ENCODE assay signal across 15 cellular contexts in genomic region chr4:113080624-113081023, GRCh38. TPM values are rescaled to one million over a fixed set of nuclear protein-coding genes. Genes with fewer than 3 reads are reported as not detected.
"Had no signal": no experiment of that assay in that cellular context is flagged by ENCODE, and none has a peak within 500 bp of the region (broad histone marks: within the 10 kb centered on the region; RNA-seq: fewer than 3 reads in every experiment).

No MANE protein-coding gene starts in this region.

- H3K4me3 ChIP-seq: coronary artery, right atrium auricular region, stomach, suprapubic skin, thyroid gland had no signal

- H3K36me3 ChIP-seq: neutrophil, right atrium auricular region, stomach, suprapubic skin, thyroid gland had no signal

- H3K4me3 Mint-ChIP-seq: naive thymus-derived CD4-positive, alpha-beta T cell; nephron progenitor cell; type B pancreatic cell had no signal

- H3K27ac ChIP-seq: coronary artery, neutrophil, right atrium auricular region, stomach, suprapubic skin, thyroid gland had no signal

- H3K4me1 Mint-ChIP-seq: naive thymus-derived CD4-positive, alpha-beta T cell; nephron progenitor cell had no signal

- H3K9me3 Mint-ChIP-seq: naive thymus-derived CD4-positive, alpha-beta T cell; nephron progenitor cell; type B pancreatic cell had no signal

- H3K4me1 ChIP-seq: right atrium auricular region, stomach, suprapubic skin, thyroid gland had no signal

- H3K27ac Mint-ChIP-seq: naive thymus-derived CD4-positive, alpha-beta T cell; nephron progenitor cell; type B pancreatic cell had no signal

- H3K9me3 ChIP-seq: neutrophil, right atrium auricular region, stomach, suprapubic skin, thyroid gland had no signal

- H3K27me3 ChIP-seq: neutrophil, right atrium auricular region, stomach, suprapubic skin, thyroid gland had no signal

- DNase-seq: effector memory CD4-positive, alpha-beta T cell; islet precursor cell; naive thymus-derived CD4-positive, alpha-beta T cell; nephron progenitor cell; stimulated activated CD4-positive, alpha-beta T cell treated with anti-CD3 and anti-CD28 coated beads, Interleukin-12 subunit alpha, Interleukin-12 subunit beta, amount 100 ng/mL, for 4 hours; stimulated activated naive CD4-positive, alpha-beta T cell; stomach; thyroid gland had no signal

- H3K36me3 Mint-ChIP-seq: naive thymus-derived CD4-positive, alpha-beta T cell; type B pancreatic cell had no signal

- FAIRE-seq: endometrium, urothelium cell line had no signal

- ATAC-seq: naive thymus-derived CD4-positive, alpha-beta T cell had no signal

RNA-seq across cellular contexts. Expression of gene ANK2, which starts 31.2 kb away (rescaled TPM):
- polyA plus RNA-seq: naive thymus-derived CD4-positive, alpha-beta T cell had no signal
